ENCODE assay signal across 8 cellular contexts in genomic region chr15:63505842-63506222, GRCh38. TPM values are rescaled to one million over a fixed set of nuclear protein-coding genes. Genes with fewer than 3 reads are reported as not detected.
DNase-seq lines count a peak whose midpoint lies in the region; ATAC-seq and TF ChIP-seq lines count a peak whose summit lies in the region.

No MANE protein-coding gene starts in this region.

- H3K36me3 ChIP-seq in HUES6 (ENCODE audit: control insufficient read depth, insufficient read depth, low read length) (no peaks in the 10 kb centered on the region), mammary epithelial cell (ENCODE audit: insufficient read depth, low read length) (no peaks in the 10 kb centered on the region), mucosa of descending colon (ENCODE audit: low read depth) (no peaks in the 10 kb centered on the region)

- WGBS in mammary epithelial cell (ENCODE audit: low coverage, missing lambda C conversion rate) = under 1% methylated on average over 8 of the region's 8 CpGs

- CTCF ChIA-PET in mammary epithelial cell (lab: Charles Lee; ENCODE audit: low non-redundant PET) = interaction anchor here (0.7 kb wide), 1 partner anchor 355 kb away, joined by 3 read pairs; no protein-coding TSS in a partner anchor

- DNase-seq in mammary epithelial cell (no peak), mucosa of descending colon (no peak), MV-4-11 (lab: John Stamatoyannopoulos, UW) (no peak)
- no peak for DNase-seq in stimulated activated CD4-positive, alpha-beta T cell treated with anti-CD3 and anti-CD28 coated beads, Interleukin-2, amount 100 ng/mL, for 48 hours

- H3K4me3 ChIP-seq in HUES6 (ENCODE audit: low read depth, low read length) = peak overlapping the region; percentile 84
- peak overlapping the region; percentile 69 to 95 (median 94) for H3K4me3 ChIP-seq in mammary epithelial cell (replicated peaks in 1 of 3; ENCODE audit: insufficient read depth in 1 of 3, low read depth in 2 of 3, low read length in 3 of 3)
- H3K4me3 ChIP-seq in mucosa of descending colon = peak overlapping the region; percentile 80

- peak overlapping the region; percentile 89 for H2AFZ ChIP-seq in mammary epithelial cell (ENCODE audit: low read depth, low read length)

- peak overlapping the region; percentile 91 for H3K4me2 ChIP-seq in mammary epithelial cell (ENCODE audit: insufficient read depth, low read depth, low read length)

- peaks cover 79% of the 10 kb centered on the region for H3K27me3 ChIP-seq in HUES6 (ENCODE audit: control insufficient read depth, insufficient read depth, low read length)
- H3K27me3 ChIP-seq in mammary epithelial cell (ENCODE audit: insufficient read depth, low read length) = no peaks in the 10 kb centered on the region

- H3K9ac ChIP-seq in HUES6 (ENCODE audit: low read length) (peak overlapping the region; percentile 90), mammary epithelial cell (ENCODE audit: insufficient read depth, low read length) (peak overlapping the region; percentile 84)

- H3K4me1 ChIP-seq in HUES6 (ENCODE audit: control insufficient read depth, insufficient read depth, low read length) (peaks cover 38% of the 10 kb centered on the region), mammary epithelial cell (ENCODE audit: insufficient read depth, low read length) (peaks cover 57% of the 10 kb centered on the region), mucosa of descending colon (ENCODE audit: low read depth) (peaks cover 65% of the 10 kb centered on the region)

- TF ChIP-seq CTCF in 22Rv1 (IDR thresholded peaks at IDR 0.05) (peak; percentile 3; the same call in 1 of the 2 replicates), mammary epithelial cell (conservative IDR thresholded peaks at IDR 0.05 in 1 of 2, IDR thresholded peaks at IDR 0.05 in 1 of 2; ENCODE audit: extremely low read depth in 1 of 2, insufficient read depth in 1 of 2, low read depth in 1 of 2, low read length in 2 of 2) (no peak), mucosa of descending colon (IDR thresholded peaks at IDR 0.05) (no peak)

- no peak for ATAC-seq in mucosa of descending colon
- no peak for ATAC-seq in GM18519 (IDR thresholded peaks at IDR 0.05; ENCODE audit: low FRiP score, unreplicated experiment)
- ATAC-seq in HG02840 (IDR thresholded peaks at IDR 0.05; ENCODE audit: low FRiP score, unreplicated experiment) = no peak

- in situ Hi-C loops in mammary epithelial cell (cut with MboI; ENCODE audit: low sequenced_read_pairs in 2 of 2) = no loop called here

- intact Hi-C loops in mammary epithelial cell (cut with micrococcal nuclease) = loop anchor here (1.0 to 10.0 kb wide), 3 partner anchors 8 to 589 kb away; partner anchors contain the start of genes CIAO2A and SNX1
- intact Hi-C loops in mucosa of descending colon (cut with DNase I, micrococcal nuclease) = no loop called here

- peaks cover 2% of the 10 kb centered on the region for H4K20me1 ChIP-seq in mammary epithelial cell (ENCODE audit: insufficient read depth, low read length)

- dilution Hi-C loops in mammary epithelial cell (cut with HindIII; ENCODE audit: low sequenced_read_pairs) = no loop called here

- H3K9me3 ChIP-seq in HUES6 (ENCODE audit: control insufficient read depth, insufficient read depth, low read depth, low read length) (no peaks in the 10 kb centered on the region), mammary epithelial cell (replicated peaks; ENCODE audit: insufficient read depth, low read length) (no peaks in the 10 kb centered on the region), mucosa of descending colon (no peaks in the 10 kb centered on the region)

- peaks cover 64% of the 10 kb centered on the region for H3K79me2 ChIP-seq in mammary epithelial cell (ENCODE audit: insufficient read depth, low read length)

- H3K27ac ChIP-seq in 22Rv1 (peak overlapping the region; percentile 99), HUES6 (ENCODE audit: low read depth, low read length) (no peak overlapping the region), mammary epithelial cell (ENCODE audit: insufficient read depth, low read depth, low read length) (peak overlapping the region; percentile 81)

- no TSS peak for BruUV-seq in mammary epithelial cell (replicated peaks; lab: Mats Ljungman, UMichigan)

RNA-seq across cellular contexts. Expression of gene USP3, which starts 1.4 kb away (rescaled TPM):
- total RNA-seq in mammary epithelial cell = 10 to 100 TPM; 26.3 to 30.6 TPM
- polyA plus RNA-seq in mammary epithelial cell = 13.6 TPM
- polyA minus RNA-seq in mammary epithelial cell = 50.9 TPM
- total RNA-seq in mucosa of descending colon = 100 to 1,000 TPM in 1 of 3 donors, 10 to 100 TPM in 2; 65.6 to 101 (median 67.3) TPM
